ENCODE assay signal across 8 cellular contexts in genomic region chr6:149318581-149319286, GRCh38. TPM values are rescaled to one million over a fixed set of nuclear protein-coding genes. Genes with fewer than 3 reads are reported as not detected.
DNase-seq lines count a peak whose midpoint lies in the region; ATAC-seq and TF ChIP-seq lines count a peak whose summit lies in the region.

No MANE protein-coding gene starts in this region.

- peak overlapping the region; percentile 90 for H3K9ac ChIP-seq in Karpas-422 (ENCODE audit: low read length)

- H3K4me3 ChIP-seq in Karpas-422 (ENCODE audit: low read length) (peak overlapping the region; percentile 77), spleen (peak overlapping the region; percentile 78 to 85 (median 80))

- H3K27me3 ChIP-seq in Karpas-422 (ENCODE audit: low read length): no peaks in the 10 kb centered on the region
- H3K27me3 ChIP-seq in spleen (replicated peaks in 1 of 7): no peaks in the 10 kb centered on the region

- intact Hi-C loops in spleen (cut with DNase I; ENCODE audit: low total_unique reads): no loop called here

- H3K36me3 ChIP-seq in Karpas-422 (ENCODE audit: insufficient read depth, low read length) (no peaks in the 10 kb centered on the region), spleen (no peaks in the 10 kb centered on the region)

- peak overlapping the region; percentile 92 for H3K4me2 ChIP-seq in Karpas-422 (ENCODE audit: low read depth, low read length, poor library complexity, severe bottlenecking)

- H3K4me1 ChIP-seq in Karpas-422 (ENCODE audit: low read length) (peaks cover 56% of the 10 kb centered on the region), spleen (peaks cover 37 to 69% (median 60%) of the 10 kb centered on the region in 6 donors)

- WGBS in spleen, 5 donors: 0 to 1% (median 1%) methylated on average over 14 of the region's 14 CpGs

- H3K27ac Mint-ChIP-seq in activated naive CD8-positive, alpha-beta T cell treated with anti-CD3 and anti-CD28 coated beads for 36 hours: peak overlapping the region; percentile 96

- TF ChIP-seq CTCF in spleen (IDR thresholded peaks at IDR 0.05 in 8 of 11, conservative IDR thresholded peaks at IDR 0.05 in 3 of 11): no peak

- H2AFZ ChIP-seq in Karpas-422 (ENCODE audit: low read length): no peak overlapping the region

- ATAC-seq in GM19023 (IDR thresholded peaks at IDR 0.05; ENCODE audit: unreplicated experiment): peak; percentile 2

- H3K9me3 ChIP-seq in Karpas-422 (ENCODE audit: low read length): no peaks in the 10 kb centered on the region
- no peaks in the 10 kb centered on the region for H3K9me3 ChIP-seq in spleen

- peaks cover 18% of the 10 kb centered on the region for H3K36me3 Mint-ChIP-seq in activated naive CD8-positive, alpha-beta T cell treated with anti-CD3 and anti-CD28 coated beads for 36 hours

- no peaks in the 10 kb centered on the region for H3K27me3 Mint-ChIP-seq in activated naive CD8-positive, alpha-beta T cell treated with anti-CD3 and anti-CD28 coated beads for 36 hours

- peak overlapping the region; percentile 91 for H3K4me3 Mint-ChIP-seq in activated naive CD8-positive, alpha-beta T cell treated with anti-CD3 and anti-CD28 coated beads for 36 hours

- H4K20me1 ChIP-seq in Karpas-422 (ENCODE audit: insufficient read depth, low read depth, low read length): peaks cover 51% of the 10 kb centered on the region

- peaks cover 37% of the 10 kb centered on the region for H3K4me1 Mint-ChIP-seq in activated naive CD8-positive, alpha-beta T cell treated with anti-CD3 and anti-CD28 coated beads for 36 hours

- H3K9me3 Mint-ChIP-seq in activated naive CD8-positive, alpha-beta T cell treated with anti-CD3 and anti-CD28 coated beads for 36 hours: peaks cover under 1% of the 10 kb centered on the region

- H3K79me2 ChIP-seq in Karpas-422 (ENCODE audit: low read length): peaks cover 53% of the 10 kb centered on the region

- no peak for TF ChIP-seq POLR2A in spleen (IDR thresholded peaks at IDR 0.05)

- H3K27ac ChIP-seq in Karpas-422 (ENCODE audit: low read length) (peak overlapping the region; percentile 12; the same call in 1 of the 2 replicates), spleen (peak overlapping the region; percentile 97 to 99 (median 98))

- DNase-seq in COLO668 (lab: John Stamatoyannopoulos, UW; ENCODE audit: unreplicated experiment) (peak; percentile 8), Karpas-422 (peak; percentile 51), inferior parietal cortex (ENCODE audit: extremely low spot score) (peak; percentile 55), spleen (no peak), SW 1271 (lab: John Stamatoyannopoulos, UW) (no peak), glomerular visceral epithelial cell (ENCODE audit: extremely low spot score) (no peak)
- no peak for DNase-seq in activated naive CD8-positive, alpha-beta T cell treated with anti-CD3 and anti-CD28 coated beads for 36 hours

- H3K9me2 ChIP-seq in Karpas-422 (replicated peaks; ENCODE audit: insufficient read depth, low read length): no peaks in the 10 kb centered on the region

RNA-seq across cellular contexts. Expression of gene TAB2, which starts 1.2 kb away (rescaled TPM):
- total RNA-seq in Karpas-422 (2014; rRNA removed; shearing (Covaris generic); ENCODE audit: low replicate concordance): 8.3 and 23.4 TPM in 2 replicates
- 10 to 100 TPM; 55.5 to 56.1 TPM for total RNA-seq in activated naive CD8-positive, alpha-beta T cell treated with anti-CD3 and anti-CD28 coated beads for 36 hours
- 10 to 100 TPM; 62.4 to 84.1 (median 73.0) TPM for total RNA-seq in spleen
- polyA plus RNA-seq in spleen: 10 to 100 TPM; 15.4 to 21.5 (median 16.4) TPM

Comparison
In these comparisons a context has a peak if more than half of its experiments do, and no peak if none do; other contexts are left out.
1. DNase-seq: peak in COLO668 (single experiment), Karpas-422 (single experiment) and inferior parietal cortex (single experiment); none in activated naive CD8-positive, alpha-beta T cell treated with anti-CD3 and anti-CD28 coated beads for 36 hours (single experiment), spleen (single experiment), SW 1271 (0 of 2) and glomerular visceral epithelial cell (single experiment).